Comparison of ENCODE assay signal across 24 cellular contexts in the genomic region with DNA sequence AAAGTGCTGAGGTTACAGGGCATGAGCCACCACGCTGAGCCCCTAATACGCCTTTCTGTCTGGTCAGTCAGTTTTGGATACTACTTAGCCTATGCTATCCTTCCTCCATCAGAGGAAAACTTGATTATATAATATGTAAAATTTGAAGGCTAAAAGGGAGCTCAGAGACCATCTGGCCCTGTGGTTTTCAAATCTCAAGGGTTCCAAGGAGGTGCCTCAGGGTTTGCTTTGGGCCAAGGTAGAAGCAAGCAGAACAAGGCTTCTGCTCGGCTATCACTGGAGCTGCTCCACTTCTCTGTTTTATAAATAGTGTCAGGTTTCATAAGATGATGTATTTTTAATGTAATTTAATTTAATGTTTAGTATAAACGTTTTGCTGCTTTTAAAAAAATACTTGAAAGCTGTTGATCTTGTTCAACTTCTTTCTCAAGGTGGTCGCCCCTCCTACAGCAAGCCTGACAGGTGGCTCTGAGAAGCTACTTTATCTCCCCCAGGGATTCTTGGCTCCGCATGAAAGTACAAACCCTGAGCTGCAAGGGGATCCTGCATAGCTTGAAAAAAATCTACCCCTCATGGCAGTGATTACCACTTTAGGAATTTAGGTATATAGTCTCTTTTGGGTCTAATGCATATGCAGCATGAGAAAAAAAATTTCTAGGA.
"Had no signal": no experiment of that assay in that cellular context is flagged by ENCODE, and none has a peak within 500 bp of the region (broad histone marks: within the 10 kb centered on the region; RNA-seq: fewer than 3 reads in every experiment).

No MANE protein-coding gene starts in this region.

- H3K4me1 ChIP-seq: ascending aorta, breast epithelium, colonic mucosa had no signal

- H3K27me3 ChIP-seq: ascending aorta, breast epithelium, cardiac muscle cell, colonic mucosa had no signal

- H3K36me3 ChIP-seq: ascending aorta, breast epithelium, cardiac muscle cell, colonic mucosa had no signal

- H3K4me3 ChIP-seq: ascending aorta, breast epithelium, cardiac muscle cell, colonic mucosa had no signal

- H3K9me3 ChIP-seq: ascending aorta, breast epithelium, colonic mucosa had no signal

- H3K27ac ChIP-seq: ascending aorta, breast epithelium, cardiac muscle cell, colonic mucosa, epithelial cell of prostate had no signal

- DNase-seq: activated CD4-positive, alpha-beta memory T cell treated with anti-CD3 and anti-CD28 coated beads, Interleukin-2, amount 10 ng/mL, durations not matched to agents 7 days and 5 days; activated CD4-positive, alpha-beta T cell treated with anti-CD3 and anti-CD28 coated beads for 1 hour; activated CD4-positive, alpha-beta T cell treated with anti-CD3 and anti-CD28 coated beads for 4 hours; activated CD4-positive, alpha-beta T cell treated with anti-CD3 and anti-CD28 coated beads, Interleukin-2, amount 10 ng/mL, durations not matched to agents 7 days and 5 days; activated CD4-positive, alpha-beta T cell treated with anti-CD3 and anti-CD28 coated beads, Interleukin-2, amount 50 U/mL, for 4 hours; activated CD8-positive, alpha-beta memory T cell treated with anti-CD3 and anti-CD28 coated beads, Interleukin-2, amount 50 U/mL, for 48 hours; activated gamma-delta T cell; activated naive CD4-positive, alpha-beta T cell; activated naive CD4-positive, alpha-beta T cell treated with anti-CD3 and anti-CD28 coated beads, Interleukin-2, amount 10 ng/mL, durations not matched to agents 7 days and 5 days; activated naive CD8-positive, alpha-beta T cell treated with anti-CD3 and anti-CD28 coated beads, Interleukin-2, amount 10 ng/mL, durations not matched to agents 7 days and 5 days; activated T-cell treated with anti-CD3 and anti-CD28 coated beads for 4 hours; activated T-cell treated with anti-CD3 and anti-CD28 coated beads, Interleukin-2, amount 50 U/mL, for 24 hours; activated T-cell treated with anti-CD3 and anti-CD28 coated beads, Interleukin-2, amount 50 U/mL, for 72 hours; central memory CD4-positive, alpha-beta T cell; cerebellar nuclear complex; colonic mucosa; effector CD8-positive, alpha-beta T cell; foreskin fibroblast; head of caudate nucleus; T-helper 2 cell had no signal
